ENCODE assay signal across 15 cellular contexts in genomic region chr19:17123041-17123440, GRCh38.
"Had no signal": no experiment of that assay in that cellular context is flagged by ENCODE, and none has a peak within 500 bp of the region (broad histone marks: within the 10 kb centered on the region; RNA-seq: fewer than 3 reads in every experiment).

No MANE protein-coding gene starts in this region.

- H3K4me1 ChIP-seq: uterus had no signal

- H3K36me3 Mint-ChIP-seq: activated naive CD4-positive, alpha-beta T cell treated with anti-CD3 and anti-CD28 coated beads, Interleukin-2, amount 50 U/mL, for 72 hours had no signal

- FAIRE-seq: kidney had no signal

- H3K9me3 ChIP-seq: colonic mucosa, esophagus muscularis mucosa, left ventricle myocardium inferior, stomach, testis, uterus had no signal

- H3K27me3 ChIP-seq: colonic mucosa, esophagus muscularis mucosa, stomach, testis, uterus had no signal

- H3K27ac ChIP-seq: colonic mucosa, esophagus muscularis mucosa, left ventricle myocardium inferior, stomach, testis, uterus had no signal

- H3K36me3 ChIP-seq: colonic mucosa, left ventricle myocardium inferior, uterus had no signal

- H3K4me3 Mint-ChIP-seq: brain had no signal

- H3K27ac Mint-ChIP-seq: brain had no signal

- H3K9me3 Mint-ChIP-seq: activated naive CD4-positive, alpha-beta T cell treated with anti-CD3 and anti-CD28 coated beads, Interleukin-2, amount 50 U/mL, for 72 hours; brain had no signal

- H3K4me3 ChIP-seq: colonic mucosa, esophagus muscularis mucosa, left ventricle myocardium inferior, stomach, testis, uterus had no signal

- DNase-seq: amygdala; central memory CD4-positive, alpha-beta T cell; colonic mucosa; hippocampal formation; kidney; left ventricle myocardium inferior; mesenchymal stem cell; stomach; T-helper 9 cell; testis; uterus had no signal

- ATAC-seq: activated naive CD4-positive, alpha-beta T cell treated with anti-CD3 and anti-CD28 coated beads, Interleukin-2, amount 50 U/mL, for 72 hours; sciatic nerve had no signal
